8 cellular contexts compared by ENCODE assay signal in the genomic region with DNA sequence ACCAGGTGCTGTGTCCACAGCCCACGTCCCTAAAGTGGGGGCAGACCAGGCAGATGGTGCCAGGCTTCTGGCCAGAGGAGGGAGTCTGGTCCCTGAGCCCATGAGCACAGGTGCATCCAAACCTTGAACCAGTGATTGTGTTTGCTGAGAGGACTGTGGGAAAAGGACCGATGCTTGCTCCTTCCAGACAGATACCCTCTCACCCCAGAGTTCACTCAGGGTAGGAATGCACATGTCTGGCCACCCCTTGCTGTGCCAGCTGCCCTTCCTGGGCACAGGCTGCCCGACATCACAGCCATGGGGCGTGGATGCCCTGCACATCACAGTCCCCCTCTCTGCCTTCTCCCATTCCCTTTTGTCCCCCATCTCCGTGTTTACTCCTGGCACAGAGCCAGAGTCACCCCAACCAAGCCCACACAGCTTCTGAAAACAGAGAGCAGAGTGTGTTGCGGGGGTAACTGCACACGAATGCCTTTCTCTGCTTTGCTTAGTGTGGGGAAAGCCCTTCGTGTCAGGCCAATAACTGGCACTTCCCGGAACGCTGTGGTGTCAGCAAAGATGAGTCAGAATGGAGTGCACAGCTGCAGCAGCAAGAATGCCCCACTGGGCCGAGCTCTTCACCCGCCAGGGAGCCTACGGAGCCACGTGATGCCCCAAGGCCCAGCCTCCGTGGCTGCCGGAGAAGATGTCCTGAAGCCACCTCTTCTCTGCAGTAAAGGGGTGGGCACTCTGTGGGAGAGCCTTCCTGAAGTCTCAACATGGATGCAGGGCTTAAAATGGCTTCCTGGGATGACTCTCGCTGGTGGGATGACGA. TPM values are rescaled to one million over a fixed set of nuclear protein-coding genes. Genes with fewer than 3 reads are reported as not detected.
DNase-seq lines count a peak whose midpoint lies in the region; ATAC-seq, FAIRE-seq and TF ChIP-seq lines count a peak whose summit lies in the region.

No MANE protein-coding gene starts in this region.

- no peaks in the 10 kb centered on the region for H3K9me1 ChIP-seq in endothelial cell of umbilical vein (replicated peaks; ENCODE audit: control insufficient read depth, extremely low read depth, insufficient read depth, low read length)

- H3K36me3 Mint-ChIP-seq in activated CD4-positive, alpha-beta memory T cell treated with anti-CD3 and anti-CD28 coated beads, Interleukin-2, amount 10 ng/mL, durations not matched to agents 7 days and 5 days (ENCODE audit: low read depth), result peaks cover 49% of the 10 kb centered on the region
- H3K36me3 Mint-ChIP-seq in naive thymus-derived CD4-positive, alpha-beta T cell, result peaks cover under 1 to 8% (median 5%) of the 10 kb centered on the region in 5 donors

- intact Hi-C loops in endothelial cell of umbilical vein (cut with micrococcal nuclease), result loop anchor here (1.0 to 2.0 kb wide), 2 partner anchors 13 to 42 kb away; no protein-coding TSS in a partner anchor
- intact Hi-C loops in naive thymus-derived CD4-positive, alpha-beta T cell (cut with micrococcal nuclease), result no loop called here

- peaks cover 12% of the 10 kb centered on the region for H3K4me1 ChIP-seq in endothelial cell of umbilical vein (ENCODE audit: control insufficient read depth, extremely low read depth, insufficient read depth, low read length)
- H3K4me1 ChIP-seq in naive thymus-derived CD4-positive, alpha-beta T cell (ENCODE audit: control insufficient read depth in 2 of 2, insufficient read depth in 2 of 2, low read length in 2 of 2), result peaks cover 4 to 15% of the 10 kb centered on the region in 2 donors
- peaks cover 24% of the 10 kb centered on the region for H3K4me1 ChIP-seq in stomach smooth muscle (ENCODE audit: control insufficient read depth, insufficient read depth, low read length)

- peak overlapping the region; percentile 61 for H3K4me3 Mint-ChIP-seq in activated CD4-positive, alpha-beta memory T cell treated with anti-CD3 and anti-CD28 coated beads, Interleukin-2, amount 10 ng/mL, durations not matched to agents 7 days and 5 days
- H3K4me3 Mint-ChIP-seq in naive thymus-derived CD4-positive, alpha-beta T cell, result peak overlapping the region in 1 of 10 donors; percentile 71

- H3K9ac ChIP-seq in endothelial cell of umbilical vein (replicated peaks; ENCODE audit: extremely low read depth, insufficient read depth, low read length), result peak overlapping the region; percentile 23
- peak overlapping the region; percentile 62 to 66 for H3K9ac ChIP-seq in stomach smooth muscle (ENCODE audit: low read length in 2 of 2)

- dilution Hi-C loops in endothelial cell of umbilical vein (cut with MboI; ENCODE audit: extremely low pct_ligation_motif_present, low sequenced_read_pairs), result no loop called here

- DNase-seq in NCI-H524 (lab: John Stamatoyannopoulos, UW), result peak; percentile 30 to 74
- no peak for DNase-seq in NCI-H524 treated with DMSO at 0.1 percent for 48 hours (lab: John Stamatoyannopoulos, UW)
- peak; percentile 80 for DNase-seq in NCI-H2227 treated with DMSO at 0.1 percent for 48 hours (lab: John Stamatoyannopoulos, UW)
- DNase-seq in activated CD4-positive, alpha-beta memory T cell treated with anti-CD3 and anti-CD28 coated beads, Interleukin-2, amount 10 ng/mL, durations not matched to agents 7 days and 5 days, result peak; percentile 88
- DNase-seq in endothelial cell of umbilical vein (ENCODE audit: low read depth, low spot score), result peak; percentile 78
- peak in 1 of 9 donors; percentile 34 for DNase-seq in naive thymus-derived CD4-positive, alpha-beta T cell

- no peaks in the 10 kb centered on the region for H3K9me3 ChIP-seq in endothelial cell of umbilical vein (replicated peaks; ENCODE audit: control insufficient read depth, insufficient read depth, low read length)
- H3K9me3 ChIP-seq in naive thymus-derived CD4-positive, alpha-beta T cell (ENCODE audit: control insufficient read depth in 2 of 3, low read length in 3 of 3), result no peaks in the 10 kb centered on the region
- H3K9me3 ChIP-seq in stomach smooth muscle (ENCODE audit: control insufficient read depth in 2 of 2, low read length in 2 of 2), result no peaks in the 10 kb centered on the region

- CTCF ChIA-PET in activated CD4-positive, alpha-beta memory T cell treated with anti-CD3 and anti-CD28 coated beads, Interleukin-2, amount 10 ng/mL, durations not matched to agents 7 days and 5 days (lab: Charles Lee), result interaction anchor here (0.7 to 6.4 kb wide), 9 partner anchors 9 to 61 kb away, joined by 3 to 35 read pairs (median 3); partner anchors contain the start of gene NAP1L4
- CTCF ChIA-PET in endothelial cell of umbilical vein (lab: Charles Lee), result interaction anchor here (0.6 to 3.7 kb wide), 10 partner anchors 9 to 359 kb away, joined by 3 to 85 read pairs (median 4); partner anchors contain the start of gene NAP1L4
- CTCF ChIA-PET in naive thymus-derived CD4-positive, alpha-beta T cell (lab: Charles Lee), result interaction anchor here (0.6 to 1.4 kb wide), 3 partner anchors 11 to 74 kb away, joined by 3 read pairs; no protein-coding TSS in a partner anchor

- peaks cover 49% of the 10 kb centered on the region for H3K4me1 Mint-ChIP-seq in activated CD4-positive, alpha-beta memory T cell treated with anti-CD3 and anti-CD28 coated beads, Interleukin-2, amount 10 ng/mL, durations not matched to agents 7 days and 5 days
- peaks cover 26 to 44% (median 40%) of the 10 kb centered on the region in 7 donors for H3K4me1 Mint-ChIP-seq in naive thymus-derived CD4-positive, alpha-beta T cell

- no peak for TF ChIP-seq POLR2A in endothelial cell of umbilical vein (IDR thresholded peaks at IDR 0.05; ENCODE audit: low read depth, low read length)

- H4K20me1 ChIP-seq in endothelial cell of umbilical vein (replicated peaks; ENCODE audit: control insufficient read depth, extremely low read depth, insufficient read depth, low read length), result no peaks in the 10 kb centered on the region

- H3K27me3 ChIP-seq in endothelial cell of umbilical vein (ENCODE audit: control insufficient read depth in 2 of 2, insufficient read depth in 2 of 2, low read length in 2 of 2) (no peaks in the 10 kb centered on the region), stomach smooth muscle (ENCODE audit: control insufficient read depth in 1 of 2, insufficient read depth in 2 of 2, low read length in 2 of 2) (no peaks in the 10 kb centered on the region)
- no peaks in the 10 kb centered on the region for H3K27me3 ChIP-seq in naive thymus-derived CD4-positive, alpha-beta T cell (ENCODE audit: control insufficient read depth in 2 of 2, insufficient read depth in 2 of 2, low read length in 2 of 2)

- H3K27me3 Mint-ChIP-seq in activated CD4-positive, alpha-beta memory T cell treated with anti-CD3 and anti-CD28 coated beads, Interleukin-2, amount 10 ng/mL, durations not matched to agents 7 days and 5 days, result no peaks in the 10 kb centered on the region
- no peaks in the 10 kb centered on the region for H3K27me3 Mint-ChIP-seq in naive thymus-derived CD4-positive, alpha-beta T cell

- peak; percentile 27 to 29 for TF ChIP-seq CTCF in endothelial cell of umbilical vein (IDR thresholded peaks at IDR 0.05; ENCODE audit: extremely low read depth in 1 of 2, insufficient read depth in 1 of 2, low read depth in 1 of 2, low read length in 2 of 2)

- H3K9me3 Mint-ChIP-seq in activated CD4-positive, alpha-beta memory T cell treated with anti-CD3 and anti-CD28 coated beads, Interleukin-2, amount 10 ng/mL, durations not matched to agents 7 days and 5 days, result no peaks in the 10 kb centered on the region
- H3K9me3 Mint-ChIP-seq in naive thymus-derived CD4-positive, alpha-beta T cell, result no peaks in the 10 kb centered on the region

- peak overlapping the region; percentile 95 for H3K27ac Mint-ChIP-seq in activated CD4-positive, alpha-beta memory T cell treated with anti-CD3 and anti-CD28 coated beads, Interleukin-2, amount 10 ng/mL, durations not matched to agents 7 days and 5 days
- peak overlapping the region in 3 of 9 donors; percentile 8 to 93 (median 76) for H3K27ac Mint-ChIP-seq in naive thymus-derived CD4-positive, alpha-beta T cell

- H3K27ac ChIP-seq in endothelial cell of umbilical vein (ENCODE audit: insufficient read depth, low read depth, low read length), result peak overlapping the region; percentile 57
- H3K27ac ChIP-seq in naive thymus-derived CD4-positive, alpha-beta T cell (ENCODE audit: low read depth, low read length), result no peak overlapping the region
- H3K27ac ChIP-seq in stomach smooth muscle (ENCODE audit: low read length), result peak overlapping the region; percentile 76

- no peak overlapping the region for H2AFZ ChIP-seq in endothelial cell of umbilical vein (ENCODE audit: low read depth, low read length)

- H3K79me2 ChIP-seq in endothelial cell of umbilical vein (ENCODE audit: control insufficient read depth, insufficient read depth, low read length), result peaks cover 89% of the 10 kb centered on the region

- FAIRE-seq in endothelial cell of umbilical vein (lab: Jason Lieb, UNC), result peak; percentile 97

- no TSS peak for BruUV-seq in endothelial cell of umbilical vein (replicated peaks; lab: Mats Ljungman, UMichigan)

- H3K4me2 ChIP-seq in endothelial cell of umbilical vein (ENCODE audit: insufficient read depth, low read length), result no peak overlapping the region

- H3K36me3 ChIP-seq in endothelial cell of umbilical vein (ENCODE audit: control insufficient read depth in 2 of 2, extremely low read depth in 1 of 2, insufficient read depth in 2 of 2, low read length in 2 of 2), result peaks cover 0 to 5% of the 10 kb centered on the region in 2 experiments
- H3K36me3 ChIP-seq in naive thymus-derived CD4-positive, alpha-beta T cell (ENCODE audit: control insufficient read depth in 2 of 3, insufficient read depth in 3 of 3, low read length in 3 of 3), result peaks cover 0 to 53% (median 0%) of the 10 kb centered on the region in 3 experiments
- peaks cover 7 to 17% of the 10 kb centered on the region in 2 donors for H3K36me3 ChIP-seq in stomach smooth muscle (ENCODE audit: control insufficient read depth in 2 of 2, insufficient read depth in 2 of 2, low read length in 2 of 2)

- POLR2A ChIA-PET in activated CD4-positive, alpha-beta memory T cell treated with anti-CD3 and anti-CD28 coated beads, Interleukin-2, amount 10 ng/mL, durations not matched to agents 7 days and 5 days (lab: Charles Lee), result interaction anchor here (0.6 to 2.7 kb wide), 10 partner anchors 8 to 110 kb away, joined by 3 to 18 read pairs (median 4); partner anchors contain the start of genes CARS1 and NAP1L4
- POLR2A ChIA-PET in endothelial cell of umbilical vein (lab: Charles Lee), result interaction anchor here (1.0 kb wide), 1 partner anchor 42 kb away, joined by 4 read pairs; no protein-coding TSS in a partner anchor
- POLR2A ChIA-PET in naive thymus-derived CD4-positive, alpha-beta T cell (lab: Charles Lee), result no interaction called here

- peak; percentile 60 for ATAC-seq in HG02840 (IDR thresholded peaks at IDR 0.05; ENCODE audit: low FRiP score, unreplicated experiment)
- ATAC-seq in naive thymus-derived CD4-positive, alpha-beta T cell, result peak; percentile 92

- H3K4me3 ChIP-seq in endothelial cell of umbilical vein (replicated peaks in 1 of 3; ENCODE audit: insufficient read depth in 1 of 3, low read depth in 1 of 3, low read length in 3 of 3) (no peak overlapping the region), stomach smooth muscle (ENCODE audit: low read length in 2 of 2) (peak overlapping the region; percentile 29 to 31)
- no peak overlapping the region for H3K4me3 ChIP-seq in naive thymus-derived CD4-positive, alpha-beta T cell (ENCODE audit: low read length)

RNA-seq across cellular contexts. Expression of gene CARS1, which starts 7.6 kb away (rescaled TPM):
- total RNA-seq in activated CD4-positive, alpha-beta memory T cell treated with anti-CD3 and anti-CD28 coated beads, Interleukin-2, amount 10 ng/mL, durations not matched to agents 7 days and 5 days, result 100 to 1,000 TPM; 106 to 121 TPM
- total RNA-seq in endothelial cell of umbilical vein, result 66.2 and 72.3 TPM in 2 replicates
- 32.2 and 43.5 TPM in 2 replicates for polyA plus RNA-seq in endothelial cell of umbilical vein
- 38.6 and 42.2 TPM in 2 replicates for polyA plus RNA-seq in endothelial cell of umbilical vein (2011; cell fraction: cytosol; rRNA removed)
- polyA plus RNA-seq in endothelial cell of umbilical vein (2011; cell fraction: nucleus; rRNA removed), result 178 and 193 TPM in 2 replicates
- 57.1 and 59.4 TPM in 2 replicates for polyA plus RNA-seq in endothelial cell of umbilical vein (2012)
- polyA minus RNA-seq in endothelial cell of umbilical vein, result 48.2 and 49.9 TPM in 2 replicates
- 58.0 TPM for polyA minus RNA-seq in endothelial cell of umbilical vein (2011; cell fraction: cytosol; rRNA and poly(A)+ RNA removed)
- polyA minus RNA-seq in endothelial cell of umbilical vein (2011; cell fraction: nucleus; rRNA and poly(A)+ RNA removed), result 45.8 and 48.3 TPM in 2 replicates
- 10 to 100 TPM; 27.8 to 70.4 (median 53.7) TPM for total RNA-seq in naive thymus-derived CD4-positive, alpha-beta T cell
- polyA plus RNA-seq in naive thymus-derived CD4-positive, alpha-beta T cell, result 10 to 100 TPM; 23.9 to 30.8 TPM

RNA-seq across cellular contexts. Expression of gene NAP1L4, which starts 57.5 kb away (rescaled TPM):
- total RNA-seq in activated CD4-positive, alpha-beta memory T cell treated with anti-CD3 and anti-CD28 coated beads, Interleukin-2, amount 10 ng/mL, durations not matched to agents 7 days and 5 days, result 100 to 1,000 TPM; 299 to 314 TPM
- total RNA-seq in endothelial cell of umbilical vein, result 173 and 177 TPM in 2 replicates
- polyA plus RNA-seq in endothelial cell of umbilical vein, result 68.0 and 100.0 TPM in 2 replicates
- 112 and 117 TPM in 2 replicates for polyA plus RNA-seq in endothelial cell of umbilical vein (2011; cell fraction: cytosol; rRNA removed)
- 169 and 178 TPM in 2 replicates for polyA plus RNA-seq in endothelial cell of umbilical vein (2011; cell fraction: nucleus; rRNA removed)
- 140 and 147 TPM in 2 replicates for polyA plus RNA-seq in endothelial cell of umbilical vein (2012)
- polyA minus RNA-seq in endothelial cell of umbilical vein, result 71.5 and 73.7 TPM in 2 replicates
- polyA minus RNA-seq in endothelial cell of umbilical vein (2011; cell fraction: cytosol; rRNA and poly(A)+ RNA removed), result 52.2 TPM
- 75.3 and 108 TPM in 2 replicates for polyA minus RNA-seq in endothelial cell of umbilical vein (2011; cell fraction: nucleus; rRNA and poly(A)+ RNA removed)
- 100 to 1,000 TPM; 245 to 356 (median 294) TPM for total RNA-seq in naive thymus-derived CD4-positive, alpha-beta T cell
- 100 to 1,000 TPM; 134 to 172 TPM for polyA plus RNA-seq in naive thymus-derived CD4-positive, alpha-beta T cell

Comparison
In these comparisons a context has a peak if more than half of its experiments do, and no peak if none do; other contexts are left out.
1. H3K4me3 ChIP-seq: peak in stomach smooth muscle (2 of 2); none in endothelial cell of umbilical vein (0 of 3) and naive thymus-derived CD4-positive, alpha-beta T cell (single experiment).